Comparison of ENCODE assay signal across 17 cellular contexts in the genomic region with DNA sequence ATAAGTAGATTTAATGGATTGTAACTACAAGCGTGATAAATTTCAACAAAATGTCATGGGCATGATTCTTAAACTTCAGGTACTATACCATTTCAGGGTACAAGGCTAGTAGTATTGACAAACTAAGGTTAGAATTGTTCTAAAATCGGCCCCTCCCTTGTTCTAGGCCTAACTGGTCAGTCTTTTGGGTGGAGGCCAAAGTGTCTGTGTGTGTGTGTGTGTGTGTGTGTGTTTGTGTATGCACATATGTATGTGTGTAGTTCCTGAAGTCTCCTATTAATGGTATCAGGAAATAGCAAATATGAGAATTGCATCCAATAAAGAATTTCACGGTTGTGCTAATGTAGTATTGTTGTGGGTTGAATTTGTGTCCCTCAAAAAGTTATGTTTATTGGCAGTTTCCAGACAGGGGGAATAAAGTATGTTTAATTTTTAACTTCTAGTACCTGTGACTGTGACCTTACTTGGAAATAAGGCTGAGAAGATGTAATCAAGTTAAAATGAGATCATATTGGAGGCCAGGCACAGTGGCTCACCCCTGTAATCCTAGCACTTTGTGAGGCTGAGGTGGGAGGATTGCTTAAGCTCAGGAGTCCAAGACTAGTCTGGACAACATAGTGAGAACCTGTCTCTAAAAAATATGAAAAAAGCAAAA.
DNase-seq lines count a peak whose midpoint lies in the region; ATAC-seq and TF ChIP-seq lines count a peak whose summit lies in the region.
"Had no signal": no experiment of that assay in that cellular context is flagged by ENCODE, and none has a peak within 500 bp of the region (broad histone marks: within the 10 kb centered on the region; RNA-seq: fewer than 3 reads in every experiment).

No MANE protein-coding gene starts in this region.

- no peaks in the 10 kb centered on the region for H3K36me3 Mint-ChIP-seq in progenitor cell of endocrine pancreas (ENCODE audit: insufficient read depth)
- H3K36me3 Mint-ChIP-seq: CD8-positive, alpha-beta memory T cell had no signal

- intact Hi-C loops in left colon (cut with DNase I, micrococcal nuclease) = no loop called here

- no peaks in the 10 kb centered on the region for H3K9me3 ChIP-seq in esophagus (ENCODE audit: control insufficient read depth in 2 of 2, insufficient read depth in 1 of 2, low read depth in 1 of 2, low read length in 1 of 2)
- H3K9me3 ChIP-seq: BLaER1 had no signal

- H3K27me3 Mint-ChIP-seq in progenitor cell of endocrine pancreas = no peaks in the 10 kb centered on the region

- WGBS in esophagus, 2 donors = 78 to 85% methylated on average over 3 of the region's 3 CpGs

- H3K4me1 Mint-ChIP-seq in progenitor cell of endocrine pancreas (ENCODE audit: low read depth) = peaks cover 11% of the 10 kb centered on the region
- H3K4me1 Mint-ChIP-seq: CD8-positive, alpha-beta memory T cell; GM23338 had no signal

- peak; percentile 84 for ATAC-seq in left colon
- no peak for ATAC-seq in GM18519 (IDR thresholded peaks at IDR 0.05; ENCODE audit: low FRiP score, unreplicated experiment)
- ATAC-seq: GM23338, HepG2 had no signal

- no peak for TF ChIP-seq CTCF in progenitor cell of endocrine pancreas (IDR thresholded peaks at IDR 0.05; ENCODE audit: unreplicated experiment)

- H3K27ac ChIP-seq in esophagus (ENCODE audit: low read depth in 2 of 2, low read length in 1 of 2) = peak overlapping the region; percentile 3 to 27
- H3K27ac ChIP-seq: 22Rv1, BLaER1 had no signal

- H3K9me3 Mint-ChIP-seq in progenitor cell of endocrine pancreas (ENCODE audit: low read depth) = peaks cover 5% of the 10 kb centered on the region
- H3K9me3 Mint-ChIP-seq: CD8-positive, alpha-beta memory T cell; GM23338; H9 had no signal

- no peak overlapping the region for H3K4me3 ChIP-seq in esophagus (ENCODE audit: low read depth in 1 of 2, low read length in 2 of 2)
- H3K4me3 ChIP-seq: BLaER1, GM23338 had no signal

- DNase-seq in HT-29 (ENCODE audit: low spot score) (peak; percentile 41), left colon (peak; percentile 59), progenitor cell of endocrine pancreas (ENCODE audit: low spot score, unreplicated experiment) (no peak), occipital lobe (lab: John Stamatoyannopoulos, UW) (no peak), T1000 (lab: John Stamatoyannopoulos, UW) (no peak)
- DNase-seq in activated CD4-positive, alpha-beta T cell treated with anti-CD3 and anti-CD28 coated beads for 48 hours = no peak
- DNase-seq: AML-193; CD8-positive, alpha-beta memory T cell; DMS53; GF-D8; H9 had no signal

- H3K4me3 Mint-ChIP-seq in progenitor cell of endocrine pancreas (ENCODE audit: low read depth) = no peak overlapping the region
- H3K4me3 Mint-ChIP-seq: CD8-positive, alpha-beta memory T cell; GM23338; H9 had no signal

- H3K36me3 ChIP-seq in esophagus (ENCODE audit: control insufficient read depth in 2 of 2, insufficient read depth in 2 of 2, low read length in 1 of 2) = no peaks in the 10 kb centered on the region
- H3K36me3 ChIP-seq: BLaER1 had no signal

- H3K27ac Mint-ChIP-seq in progenitor cell of endocrine pancreas = peak overlapping the region; percentile 49
- H3K27ac Mint-ChIP-seq: GM23338, H9 had no signal

- no peaks in the 10 kb centered on the region for H3K27me3 ChIP-seq in esophagus (ENCODE audit: control insufficient read depth in 1 of 2, insufficient read depth in 2 of 2, low read length in 2 of 2)
- H3K27me3 ChIP-seq: BLaER1 had no signal

- H3K4me1 ChIP-seq in esophagus (ENCODE audit: control insufficient read depth in 2 of 2, insufficient read depth in 2 of 2, low read length in 1 of 2) = peaks cover 0 to 3% of the 10 kb centered on the region in 2 donors
- H3K4me1 ChIP-seq: BLaER1 had no signal

Comparison
In these comparisons a context has a peak if more than half of its experiments do, and no peak if none do; other contexts are left out.
1. DNase-seq: peak in HT-29 (single experiment) and left colon (2 of 2); none in progenitor cell of endocrine pancreas (single experiment), occipital lobe (single experiment), T1000 (single experiment) and activated CD4-positive, alpha-beta T cell treated with anti-CD3 and anti-CD28 coated beads for 48 hours (single experiment).